23 cellular contexts compared by ENCODE assay signal in the genomic region with DNA sequence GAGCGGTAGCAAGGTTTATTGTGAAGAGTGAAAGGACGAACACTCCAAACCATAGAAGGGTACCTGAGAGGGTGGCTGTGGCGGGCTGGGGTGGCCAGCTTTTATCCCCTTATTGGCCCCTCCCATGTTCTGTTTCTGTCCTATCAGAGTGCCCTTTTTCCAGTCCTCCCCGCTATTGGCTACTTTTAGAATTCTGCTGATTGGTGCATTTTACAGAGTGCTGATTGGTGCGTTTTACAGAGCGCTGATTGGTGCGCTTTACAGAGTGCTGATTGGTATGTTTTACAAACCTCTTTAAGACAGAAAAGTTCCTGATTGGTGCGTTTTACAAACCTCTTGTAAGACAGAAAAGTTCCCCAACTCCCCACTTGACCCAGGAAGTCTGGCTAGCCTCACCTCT. TPM values are rescaled to one million over a fixed set of nuclear protein-coding genes. Genes with fewer than 3 reads are reported as not detected.
"Had no signal": no experiment of that assay in that cellular context is flagged by ENCODE, and none has a peak within 500 bp of the region (broad histone marks: within the 10 kb centered on the region; RNA-seq: fewer than 3 reads in every experiment).

No MANE protein-coding gene starts in this region.

- H3K36me3 ChIP-seq: SJCRH30 had no signal

- DNase-seq: Kasumi-1, MM.1S, NCI-H1048, NCI-H1105, NCI-H1417, NCI-H1436 treated with DMSO at 0.1 percent for 48 hours, NCI-H1694, NCI-H187 treated with DMSO at 0.1 percent for 48 hours, NCI-H2029 treated with DMSO at 0.1 percent for 48 hours, NCI-H2107, NCI-H446, NCI-H510A, NCI-H524 treated with DMSO at 0.1 percent for 48 hours, NCI-H69, NCI-H774, SHP77 treated with DMSO at 0.1 percent for 48 hours, SJCRH30 had no signal

- FAIRE-seq: HTR-8/SVneo had no signal

- H3K27ac ChIP-seq: KMS-11, RWPE1, SJCRH30 had no signal

- H3K4me2 ChIP-seq: KMS-11 had no signal

- H3K9me3 ChIP-seq: SJCRH30 had no signal

- ATAC-seq: Panc1, SK-N-SH treated with all-trans-retinoic acid at 6 μM for 48 hours had no signal

- H3K9ac ChIP-seq: KMS-11 had no signal

- H3K4me3 ChIP-seq: SJCRH30 had no signal

- H3K4me1 ChIP-seq: SJCRH30 had no signal

- H3K27me3 ChIP-seq: SJCRH30 had no signal

RNA-seq across cellular contexts. Expression of gene GSG1L2, which starts 12.5 kb away (rescaled TPM):
- total RNA-seq: M059J, SJCRH30 had no signal

RNA-seq across cellular contexts. Expression of gene GLP2R, which starts 16.3 kb away (rescaled TPM):
- total RNA-seq: SJCRH30 had no signal

RNA-seq across cellular contexts. Expression of gene DHRS7C, which starts 18.0 kb away (rescaled TPM):
- total RNA-seq: M059J, SJCRH30 had no signal
